22 cellular contexts compared by ENCODE assay signal in genomic region chr4:87835732-87836131, GRCh38.
A peak's percentile ranks its signal among the peaks of the same experiment; 100 is the strongest.
DNase-seq lines count a peak whose midpoint lies in the region; FAIRE-seq and TF ChIP-seq lines count a peak whose summit lies in the region.
"Had no signal": no experiment of that assay in that cellular context is flagged by ENCODE, and none has a peak within 500 bp of the region (broad histone marks: within the 10 kb centered on the region; RNA-seq: fewer than 3 reads in every experiment).

No MANE protein-coding gene starts in this region.

- no peak overlapping the region for H3K4me3 ChIP-seq in fibroblast of mammary gland (ENCODE audit: control insufficient read depth, low read depth, low read length)
- H3K4me3 ChIP-seq: GM23338, K562, Peyer's patch had no signal

- peak; percentile 18 for DNase-seq in EH (ENCODE audit: low read depth)
- peak; percentile 4 to 10 for DNase-seq in SHP77 (lab: John Stamatoyannopoulos, UW)
- DNase-seq in fibroblast of mammary gland (ENCODE audit: low read depth) = peak; percentile 10
- DNase-seq in retina = peak; percentile 19
- no peak for DNase-seq in SW 1271 (lab: John Stamatoyannopoulos, UW)
- no peak for DNase-seq in HK-2 (ENCODE audit: unreplicated experiment)
- no peak for DNase-seq in H54 (ENCODE audit: insufficient read length, low spot score)
- DNase-seq: AML-193; C1 segment of cervical spinal cord; CD8-positive, alpha-beta T cell; MM.1S; NCI-H1048; NCI-H1417 treated with DMSO at 0.1 percent for 48 hours; NCI-H187; NCI-H2227 treated with DMSO at 0.1 percent for 48 hours; NCI-H510A; NCI-H748 treated with DMSO at 0.1 percent for 48 hours; Peyer's patch had no signal

- no peak for FAIRE-seq in H54 (lab: Jason Lieb, UNC)
- FAIRE-seq: G401.6, GM18507, K562 had no signal

- no peak for TF ChIP-seq POLR2A in H54 (IDR thresholded peaks at IDR 0.05; ENCODE audit: low read depth, low read length)

- no peak for TF ChIP-seq CTCF in fibroblast of mammary gland (conservative IDR thresholded peaks at IDR 0.05; ENCODE audit: control insufficient read depth, insufficient read depth, low read depth, low read length)

Comparison
In these comparisons a context has a peak if more than half of its experiments do, and no peak if none do; other contexts are left out.
1. DNase-seq: peak in EH (single experiment), SHP77 (2 of 2), fibroblast of mammary gland (single experiment) and retina (single experiment); none in SW 1271 (0 of 2), HK-2 (single experiment) and H54 (single experiment).